ENCODE assay signal across 9 cellular contexts in the genomic region with DNA sequence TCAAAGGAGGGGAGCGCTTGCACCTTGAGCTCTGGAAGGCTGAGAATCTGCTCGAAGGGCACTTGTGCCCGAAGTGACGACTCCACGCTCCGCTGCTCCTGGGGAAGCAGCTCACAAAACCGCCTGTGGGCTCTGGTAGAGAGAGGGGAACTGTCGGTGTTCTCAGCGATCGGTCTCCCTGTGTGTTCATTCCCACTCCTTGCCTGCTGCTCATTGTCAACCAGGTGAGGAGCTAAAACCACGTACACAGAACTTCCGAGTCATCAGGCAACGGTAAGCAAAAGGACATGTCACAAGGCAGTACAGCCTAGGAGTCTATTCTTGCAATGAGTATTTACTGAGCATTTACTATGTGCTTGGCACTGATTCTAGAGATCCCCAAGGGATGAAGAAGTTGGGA. TPM values are rescaled to one million over a fixed set of nuclear protein-coding genes. Genes with fewer than 3 reads are reported as not detected.
DNase-seq lines count a peak whose midpoint lies in the region; ATAC-seq, FAIRE-seq and TF ChIP-seq lines count a peak whose summit lies in the region.
"Had no signal": no experiment of that assay in that cellular context is flagged by ENCODE, and none has a peak within 500 bp of the region (broad histone marks: within the 10 kb centered on the region; RNA-seq: fewer than 3 reads in every experiment).

No MANE protein-coding gene starts in this region.

- no peaks in the 10 kb centered on the region for H3K9me3 Mint-ChIP-seq in HFFc6
- no peaks in the 10 kb centered on the region for H3K9me3 Mint-ChIP-seq in activated naive CD8-positive, alpha-beta T cell treated with anti-CD3 and anti-CD28 coated beads for 36 hours

- TF ChIP-seq RAD21 in A549 (conservative IDR thresholded peaks at IDR 0.05 in 1 of 2, IDR thresholded peaks at IDR 0.05 in 1 of 2), result no peak

- intact Hi-C loops in lower lobe of right lung (cut with DNase I), result no loop called here

- H3K4me1 ChIP-seq in A549 (peaks cover 26% of the 10 kb centered on the region), lower lobe of right lung (peaks cover 39% of the 10 kb centered on the region)

- DNase-seq in A549 (ENCODE audit: low read depth in 1 of 2, low spot score in 1 of 2) (no peak), HFFc6 (no peak), lower lobe of right lung (no peak), NCI-H526 treated with DMSO at 0.1 percent for 48 hours (lab: John Stamatoyannopoulos, UW) (no peak), anterior cingulate cortex (lab: John Stamatoyannopoulos, UW) (no peak)
- DNase-seq in activated naive CD8-positive, alpha-beta T cell treated with anti-CD3 and anti-CD28 coated beads for 36 hours, result no peak
- DNase-seq: NCI-H82 had no signal

- H3K27me3 ChIP-seq in lower lobe of right lung (ENCODE audit: low read depth), result no peaks in the 10 kb centered on the region

- H3K4me3 Mint-ChIP-seq in HFFc6, result peak overlapping the region; percentile 91
- H3K4me3 Mint-ChIP-seq in activated naive CD8-positive, alpha-beta T cell treated with anti-CD3 and anti-CD28 coated beads for 36 hours, result peak overlapping the region; percentile 95

- no peak for TF ChIP-seq EP300 in A549 (IDR thresholded peaks at IDR 0.05)

- TF ChIP-seq CTCF in A549 (IDR thresholded peaks at IDR 0.05) (no peak), HFFc6 (IDR thresholded peaks at IDR 0.05) (no peak), lower lobe of right lung (IDR thresholded peaks at IDR 0.05) (no peak)

- H3K4me1 Mint-ChIP-seq in HFFc6 (ENCODE audit: low read depth), result peaks cover 29% of the 10 kb centered on the region
- peaks cover 28% of the 10 kb centered on the region for H3K4me1 Mint-ChIP-seq in activated naive CD8-positive, alpha-beta T cell treated with anti-CD3 and anti-CD28 coated beads for 36 hours

- H3K36me3 ChIP-seq in lower lobe of right lung, result peaks cover 53% of the 10 kb centered on the region

- H3K4me3 ChIP-seq in A549, result peak overlapping the region; percentile 85; the same call in 1 of the 3 replicates
- peak overlapping the region; percentile 88 for H3K4me3 ChIP-seq in lower lobe of right lung

- peak overlapping the region in 1 of 2 experiments; percentile 90; a peak in 3 of 6 replicates for H3K27ac ChIP-seq in A549
- peak overlapping the region; percentile 95 for H3K27ac ChIP-seq in lower lobe of right lung

- H3K36me3 Mint-ChIP-seq in HFFc6 (ENCODE audit: low read depth), result peaks cover 6% of the 10 kb centered on the region
- H3K36me3 Mint-ChIP-seq in activated naive CD8-positive, alpha-beta T cell treated with anti-CD3 and anti-CD28 coated beads for 36 hours, result peaks cover 31% of the 10 kb centered on the region

- peak overlapping the region; percentile 80; the same call in 1 of the 2 replicates for H3K27ac Mint-ChIP-seq in HFFc6
- H3K27ac Mint-ChIP-seq in activated naive CD8-positive, alpha-beta T cell treated with anti-CD3 and anti-CD28 coated beads for 36 hours, result peak overlapping the region; percentile 88

- H3K9me3 ChIP-seq in A549, result no peaks in the 10 kb centered on the region
- H3K9me3 ChIP-seq in lower lobe of right lung, result no peaks in the 10 kb centered on the region

- CTCF ChIA-PET in A549 (lab: Yijun Ruan, JAX), result interaction anchor here (0.7 to 36.4 kb wide), 18 partner anchors 8 to 334 kb away, joined by 3 to 732 read pairs (median 6); a partner anchor contains a TSS

- WGBS in A549 (ENCODE audit: missing lambda C conversion rate), result 80% methylated on average over 13 of the region's 13 CpGs

- ATAC-seq in A549 (no peak), lower lobe of right lung (no peak), HG03520 (IDR thresholded peaks at IDR 0.05; ENCODE audit: unreplicated experiment) (no peak), GM18861 (IDR thresholded peaks at IDR 0.05; ENCODE audit: unreplicated experiment) (no peak)

- no peak for TF ChIP-seq POLR2A in A549 (IDR thresholded peaks at IDR 0.05; ENCODE audit: low read length)

- H3K4me2 ChIP-seq in A549, result peak overlapping the region; percentile 93

- FAIRE-seq in A549 (lab: Jason Lieb, UNC), result no peak

- POLR2A ChIA-PET in A549 (lab: Yijun Ruan, JAX), result interaction anchor here (1.4 to 2.3 kb wide), 4 partner anchors 11 to 48 kb away, joined by 4 to 15 read pairs (median 10); a partner anchor contains a TSS

- H3K27me3 Mint-ChIP-seq in HFFc6 (ENCODE audit: insufficient read depth), result no peaks in the 10 kb centered on the region; the same call in none of the 2 replicates
- H3K27me3 Mint-ChIP-seq in activated naive CD8-positive, alpha-beta T cell treated with anti-CD3 and anti-CD28 coated beads for 36 hours, result no peaks in the 10 kb centered on the region

TF ChIP-seq in A549, 52 proteins besides CTCF, POLR2A, EP300 and RAD21 (continues in another document):
- no peak for TF ChIP-seq EHF (CRISPR knock-in tag; IDR thresholded peaks at IDR 0.05)
- TF ChIP-seq, protein P1, sequence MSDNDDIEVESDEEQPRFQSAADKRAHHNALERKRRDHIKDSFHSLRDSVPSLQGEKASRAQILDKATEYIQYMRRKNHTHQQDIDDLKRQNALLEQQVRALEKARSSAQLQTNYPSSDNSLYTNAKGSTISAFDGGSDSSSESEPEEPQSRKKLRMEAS (IDR thresholded peaks at IDR 0.05), result no peak
- TF ChIP-seq NR3C1 (IDR thresholded peaks at IDR 0.05), result no peak
- no peak for TF ChIP-seq FOSL2 (IDR thresholded peaks at IDR 0.05)
- TF ChIP-seq FOSL2 (CRISPR knock-in tag; IDR thresholded peaks at IDR 0.05), result no peak
- TF ChIP-seq RNF2 (IDR thresholded peaks at IDR 0.05; ENCODE audit: borderline replicate concordance, low read depth), result no peak
- TF ChIP-seq FOSB (CRISPR knock-in tag; IDR thresholded peaks at IDR 0.05), result no peak
- TF ChIP-seq CBX8 (IDR thresholded peaks at IDR 0.05), result no peak
- TF ChIP-seq MAZ (IDR thresholded peaks at IDR 0.05; ENCODE audit: borderline replicate concordance, low read depth, low read length), result no peak
- no peak for TF ChIP-seq TFCP2L1 (CRISPR knock-in tag; IDR thresholded peaks at IDR 0.05)
- TF ChIP-seq ESRRA (IDR thresholded peaks at IDR 0.05; ENCODE audit: borderline replicate concordance, low read length), result no peak
- no peak for TF ChIP-seq JUN (IDR thresholded peaks at IDR 0.05)
- TF ChIP-seq ZFP36 (IDR thresholded peaks at IDR 0.05; ENCODE audit: borderline replicate concordance, partially characterized antibody), result no peak
- no peak for TF ChIP-seq KDM1A (IDR thresholded peaks at IDR 0.05; ENCODE audit: low read depth)

RNA-seq across cellular contexts. Expression of a gene that starts 1.5 kb away (rescaled TPM):
- polyA plus RNA-seq in A549 (2011; rRNA removed) (84.1 and 130 TPM in 2 replicates), A549 (2017; fragmentation: RNase III; extraction: RNeasy Plus Mini Kit Qiagen cat#74134 plus additional on column Dnase treatment) (119 to 124 TPM (median 120 TPM) in 3 replicates)
- polyA plus RNA-seq in A549 (2012; cell fraction: cytosol; rRNA removed), result 187 and 202 TPM in 2 replicates
- polyA plus RNA-seq in A549 (2012; cell fraction: nucleus; rRNA removed), result 190 and 198 TPM in 2 replicates
- polyA minus RNA-seq in A549 (2011; rRNA and poly(A)+ RNA removed), result 47.5 and 53.3 TPM in 2 replicates
- total RNA-seq in HFFc6 (2021; fragmentation: NEBNext Ultra II Directional; extraction: Animal tissue kit (Norgen Biotek cat#: 25700)), result 10 to 100 TPM; 73.5 to 82.2 (median 76.9) TPM
- 100 to 1,000 TPM; 181 to 190 TPM for total RNA-seq in activated naive CD8-positive, alpha-beta T cell treated with anti-CD3 and anti-CD28 coated beads for 36 hours
- total RNA-seq in lower lobe of right lung, result 80.8 TPM

RNA-seq across cellular contexts. Expression of a gene that starts 1.8 kb away (rescaled TPM):
- polyA plus RNA-seq in A549 (2011; rRNA removed), result 5.4 and 5.7 TPM in 2 replicates
- polyA plus RNA-seq in A549 (2012; cell fraction: cytosol; rRNA removed), result 4.1 and 5.6 TPM in 2 replicates
- 7.8 and 8.5 TPM in 2 replicates for polyA plus RNA-seq in A549 (2012; cell fraction: nucleus; rRNA removed)
- polyA plus RNA-seq in A549 (2017; fragmentation: RNase III; extraction: RNeasy Plus Mini Kit Qiagen cat#74134 plus additional on column Dnase treatment), result 3.8 to 5.1 TPM (median 4.4 TPM) in 3 replicates
- 26.4 and 27.4 TPM in 2 replicates for polyA minus RNA-seq in A549 (2011; rRNA and poly(A)+ RNA removed)
- total RNA-seq in HFFc6 (2021; fragmentation: NEBNext Ultra II Directional; extraction: Animal tissue kit (Norgen Biotek cat#: 25700)), result 1 to 10 TPM; 4.5 to 6.3 (median 5.2) TPM
- total RNA-seq in activated naive CD8-positive, alpha-beta T cell treated with anti-CD3 and anti-CD28 coated beads for 36 hours, result 10 to 100 TPM in 1 of 2 experiments, 1 to 10 TPM in 1; 8.3 to 11.8 TPM
- total RNA-seq in lower lobe of right lung, result 13.1 TPM

RNA-seq across cellular contexts. Expression of a gene that starts 17.2 kb away (rescaled TPM):
- polyA plus RNA-seq in A549 (2011; rRNA removed) (0.56 and 0.61 TPM in 2 replicates), A549 (2017; fragmentation: RNase III; extraction: RNeasy Plus Mini Kit Qiagen cat#74134 plus additional on column Dnase treatment) (0.17 to 0.29 TPM (median 0.24 TPM) in 3 replicates)
- polyA plus RNA-seq in A549 (2012; cell fraction: cytosol; rRNA removed), result 0.20 and 0.22 TPM in 2 replicates
- polyA plus RNA-seq in A549 (2012; cell fraction: nucleus; rRNA removed), result 0.24 and 0.28 TPM in 2 replicates
- 0.58 and 1.1 TPM in 2 replicates for polyA minus RNA-seq in A549 (2011; rRNA and poly(A)+ RNA removed)
- under 1 TPM in 2 of 6 experiments, not detected in 4; 0.07 to 0.14 TPM for total RNA-seq in HFFc6 (2021; fragmentation: NEBNext Ultra II Directional; extraction: Animal tissue kit (Norgen Biotek cat#: 25700))
- under 1 TPM; 0.41 to 0.54 TPM for total RNA-seq in activated naive CD8-positive, alpha-beta T cell treated with anti-CD3 and anti-CD28 coated beads for 36 hours
- not detected for total RNA-seq in lower lobe of right lung

RNA-seq across cellular contexts. Expression of a gene that starts 31.1 kb away (rescaled TPM):
- polyA plus RNA-seq in A549 (2011; rRNA removed) (45.3 and 61.0 TPM in 2 replicates), A549 (2017; fragmentation: RNase III; extraction: RNeasy Plus Mini Kit Qiagen cat#74134 plus additional on column Dnase treatment) (39.2 to 55.6 TPM (median 47.1 TPM) in 3 replicates)
- 70.7 and 85.3 TPM in 2 replicates for polyA plus RNA-seq in A549 (2012; cell fraction: cytosol; rRNA removed)
- 165 and 233 TPM in 2 replicates for polyA plus RNA-seq in A549 (2012; cell fraction: nucleus; rRNA removed)
- 66.1 and 79.1 TPM in 2 replicates for polyA minus RNA-seq in A549 (2011; rRNA and poly(A)+ RNA removed)
- 1 to 10 TPM; 5.6 to 7.7 (median 7.2) TPM for total RNA-seq in HFFc6 (2021; fragmentation: NEBNext Ultra II Directional; extraction: Animal tissue kit (Norgen Biotek cat#: 25700))
- 1 to 10 TPM; 3.0 to 4.1 TPM for total RNA-seq in activated naive CD8-positive, alpha-beta T cell treated with anti-CD3 and anti-CD28 coated beads for 36 hours
- total RNA-seq in lower lobe of right lung, result 48.1 TPM

RNA-seq across cellular contexts. Expression of a gene that starts 33.3 kb away (rescaled TPM):
- polyA plus RNA-seq in A549 (2011; rRNA removed) (156 and 159 TPM in 2 replicates), A549 (2017; fragmentation: RNase III; extraction: RNeasy Plus Mini Kit Qiagen cat#74134 plus additional on column Dnase treatment) (83.2 to 83.9 TPM (median 83.3 TPM) in 3 replicates)
- 62.6 and 75.6 TPM in 2 replicates for polyA plus RNA-seq in A549 (2012; cell fraction: cytosol; rRNA removed)
- polyA plus RNA-seq in A549 (2012; cell fraction: nucleus; rRNA removed), result 29.0 and 39.6 TPM in 2 replicates
- 54.3 and 66.6 TPM in 2 replicates for polyA minus RNA-seq in A549 (2011; rRNA and poly(A)+ RNA removed)
- 100 to 1,000 TPM in 1 of 6 experiments, 10 to 100 TPM in 5; 81.3 to 105 (median 83.2) TPM for total RNA-seq in HFFc6 (2021; fragmentation: NEBNext Ultra II Directional; extraction: Animal tissue kit (Norgen Biotek cat#: 25700))
- 10 to 100 TPM; 24.3 TPM for total RNA-seq in activated naive CD8-positive, alpha-beta T cell treated with anti-CD3 and anti-CD28 coated beads for 36 hours
- 73.4 TPM for total RNA-seq in lower lobe of right lung
